Comparison of ENCODE assay signal across 19 cellular contexts in the genomic region with DNA sequence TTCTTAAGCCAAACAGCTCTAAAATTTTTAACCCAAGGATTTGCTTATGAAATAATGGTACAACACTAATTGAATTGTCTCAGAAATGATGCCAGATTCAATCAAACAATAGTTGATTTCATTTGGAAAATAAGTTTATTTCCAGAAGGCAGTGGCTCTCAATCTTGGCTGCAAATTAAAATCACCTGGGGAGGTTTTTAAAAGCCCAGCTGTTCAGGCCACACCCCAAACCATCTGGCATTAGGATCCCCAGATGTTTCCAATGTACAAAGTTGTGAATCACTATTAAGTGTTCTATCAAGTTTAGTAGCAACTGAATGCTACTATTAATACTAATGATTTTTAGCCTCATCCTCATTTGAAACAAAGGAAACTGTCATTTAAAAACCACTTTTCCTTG. TPM values are rescaled to one million over a fixed set of nuclear protein-coding genes. Genes with fewer than 3 reads are reported as not detected.
DNase-seq lines count a peak whose midpoint lies in the region; ATAC-seq and TF ChIP-seq lines count a peak whose summit lies in the region.
"Had no signal": no experiment of that assay in that cellular context is flagged by ENCODE, and none has a peak within 500 bp of the region (broad histone marks: within the 10 kb centered on the region; RNA-seq: fewer than 3 reads in every experiment).

No MANE protein-coding gene starts in this region.

- no peak for TF ChIP-seq CTCF in natural killer cell (IDR thresholded peaks at IDR 0.05)
- no peak for TF ChIP-seq CTCF in endodermal cell (conservative IDR thresholded peaks at IDR 0.05)
- no peak for TF ChIP-seq CTCF in heart left ventricle (IDR thresholded peaks at IDR 0.05)

- no peaks in the 10 kb centered on the region for H3K9me3 Mint-ChIP-seq in natural killer cell
- H3K9me3 Mint-ChIP-seq in natural killer cell treated with Interleukin-12 subunit alpha and Interleukin-12 subunit beta and Interleukin-15 and Interleukin-18, amount 100 ng/mL, for 72 hours: no peaks in the 10 kb centered on the region
- no peaks in the 10 kb centered on the region for H3K9me3 Mint-ChIP-seq in activated CD8-positive, alpha-beta T cell treated with anti-CD3 and anti-CD28 coated beads, Interleukin-2, amount 10 ng/mL, durations not matched to agents 7 days and 5 days (ENCODE audit: insufficient read depth)
- no peaks in the 10 kb centered on the region for H3K9me3 Mint-ChIP-seq in endodermal cell
- H3K9me3 Mint-ChIP-seq: CD14-positive monocyte had no signal

- H3K36me3 ChIP-seq in endodermal cell (ENCODE audit: control insufficient read depth, insufficient read depth, low read length) (peaks cover 57% of the 10 kb centered on the region), heart left ventricle (peaks cover 0 to 72% (median 55%) of the 10 kb centered on the region in 9 donors)

- H3K27me3 Mint-ChIP-seq in natural killer cell (ENCODE audit: low read depth in 2 of 2) (no peaks in the 10 kb centered on the region), endodermal cell (ENCODE audit: insufficient read depth) (no peaks in the 10 kb centered on the region)
- no peaks in the 10 kb centered on the region for H3K27me3 Mint-ChIP-seq in natural killer cell treated with Interleukin-12 subunit alpha and Interleukin-12 subunit beta and Interleukin-15 and Interleukin-18, amount 100 ng/mL, for 72 hours
- H3K27me3 Mint-ChIP-seq in activated CD8-positive, alpha-beta T cell treated with anti-CD3 and anti-CD28 coated beads, Interleukin-2, amount 10 ng/mL, durations not matched to agents 7 days and 5 days (ENCODE audit: low read depth): no peaks in the 10 kb centered on the region

- peaks cover 17% of the 10 kb centered on the region for H3K36me3 Mint-ChIP-seq in natural killer cell
- peaks cover 25% of the 10 kb centered on the region for H3K36me3 Mint-ChIP-seq in natural killer cell treated with Interleukin-12 subunit alpha and Interleukin-12 subunit beta and Interleukin-15 and Interleukin-18, amount 100 ng/mL, for 72 hours
- peaks cover 67% of the 10 kb centered on the region for H3K36me3 Mint-ChIP-seq in activated CD8-positive, alpha-beta T cell treated with anti-CD3 and anti-CD28 coated beads, Interleukin-2, amount 10 ng/mL, durations not matched to agents 7 days and 5 days (ENCODE audit: low read depth)
- peaks cover 60% of the 10 kb centered on the region for H3K36me3 Mint-ChIP-seq in endodermal cell (ENCODE audit: low read depth)

- intact Hi-C loops in natural killer cell (cut with micrococcal nuclease) (no loop called here), head of caudate nucleus (cut with DNase I) (no loop called here), heart left ventricle (cut with DNase I) (no loop called here)

- H3K27ac Mint-ChIP-seq in natural killer cell (peak overlapping the region; percentile 9 to 17), endodermal cell (no peak overlapping the region)
- H3K27ac Mint-ChIP-seq in natural killer cell treated with Interleukin-12 subunit alpha and Interleukin-12 subunit beta and Interleukin-15 and Interleukin-18, amount 100 ng/mL, for 72 hours: no peak overlapping the region
- no peak overlapping the region for H3K27ac Mint-ChIP-seq in activated CD8-positive, alpha-beta T cell treated with anti-CD3 and anti-CD28 coated beads, Interleukin-2, amount 10 ng/mL, durations not matched to agents 7 days and 5 days

- no peak overlapping the region for H3K4me3 Mint-ChIP-seq in natural killer cell
- H3K4me3 Mint-ChIP-seq in natural killer cell treated with Interleukin-12 subunit alpha and Interleukin-12 subunit beta and Interleukin-15 and Interleukin-18, amount 100 ng/mL, for 72 hours: no peak overlapping the region
- H3K4me3 Mint-ChIP-seq in activated CD8-positive, alpha-beta T cell treated with anti-CD3 and anti-CD28 coated beads, Interleukin-2, amount 10 ng/mL, durations not matched to agents 7 days and 5 days: peak overlapping the region; percentile 23
- no peak overlapping the region for H3K4me3 Mint-ChIP-seq in endodermal cell
- H3K4me3 Mint-ChIP-seq: CD14-positive monocyte had no signal

- TF ChIP-seq POLR2A in heart left ventricle (IDR thresholded peaks at IDR 0.05): no peak

- no peak overlapping the region for H3K27ac ChIP-seq in endodermal cell (ENCODE audit: low read depth, low read length)
- no peak overlapping the region for H3K27ac ChIP-seq in heart left ventricle
- H3K27ac ChIP-seq: gastrocnemius medialis had no signal

- H3K27me3 ChIP-seq in endodermal cell (ENCODE audit: control insufficient read depth, insufficient read depth, low read length, poor library complexity, severe bottlenecking) (no peaks in the 10 kb centered on the region), heart left ventricle (no peaks in the 10 kb centered on the region)
- H3K27me3 ChIP-seq: gastrocnemius medialis had no signal

- no peaks in the 10 kb centered on the region for H3K4me1 ChIP-seq in endodermal cell (ENCODE audit: control insufficient read depth, insufficient read depth, low read length)
- H3K4me1 ChIP-seq in heart left ventricle: peaks cover 0 to 4% (median 0%) of the 10 kb centered on the region in 12 donors
- H3K4me1 ChIP-seq: gastrocnemius medialis had no signal

- DNase-seq in natural killer cell (no peak), fibroblast of the conjunctiva (ENCODE audit: low read depth) (peak; percentile 38), endodermal cell (no peak), head of caudate nucleus (no peak), left lobe of liver (ENCODE audit: low spot score) (no peak), heart left ventricle (no peak)
- no peak for DNase-seq in natural killer cell treated with Interleukin-12 subunit alpha and Interleukin-12 subunit beta and Interleukin-15 and Interleukin-18, amount 100 ng/mL, for 72 hours (ENCODE audit: low spot score)
- no peak for DNase-seq in activated CD8-positive, alpha-beta T cell treated with anti-CD3 and anti-CD28 coated beads, Interleukin-2, amount 10 ng/mL, durations not matched to agents 7 days and 5 days
- DNase-seq: activated naive CD4-positive, alpha-beta T cell treated with Interleukin-2 at 50 U/mL for 16 hours; DMS79 treated with DMSO at 0.1 percent for 48 hours; gastrocnemius medialis; left cardiac atrium; midbrain; NCI-H2029; NCI-H510A treated with DMSO at 0.1 percent for 48 hours; small intestine; stimulated activated CD4-positive, alpha-beta T cell treated with anti-CD3 and anti-CD28 coated beads, Interleukin-4, amount 100 ng/mL, for 24 hours; T-helper 1 cell had no signal

- no peak overlapping the region for H3K9ac ChIP-seq in endodermal cell (ENCODE audit: extremely low read depth, low read length, poor library complexity, severe bottlenecking)

- H3K4me3 ChIP-seq in endodermal cell (ENCODE audit: low read length) (no peak overlapping the region), heart left ventricle (no peak overlapping the region)
- H3K4me3 ChIP-seq: gastrocnemius medialis had no signal

- H3K9me3 ChIP-seq in endodermal cell (ENCODE audit: control insufficient read depth, low read length) (no peaks in the 10 kb centered on the region), heart left ventricle (peaks cover 0 to 10% (median 0%) of the 10 kb centered on the region in 12 donors)
- H3K9me3 ChIP-seq: gastrocnemius medialis had no signal

- ATAC-seq in natural killer cell (no peak), left lobe of liver (no peak), heart left ventricle (no peak)
- no peak for ATAC-seq in natural killer cell treated with Interleukin-12 subunit alpha and Interleukin-12 subunit beta and Interleukin-15 and Interleukin-18, amount 100 ng/mL, for 72 hours
- no peak for ATAC-seq in activated CD8-positive, alpha-beta T cell treated with anti-CD3 and anti-CD28 coated beads, Interleukin-2, amount 10 ng/mL, durations not matched to agents 7 days and 5 days
- ATAC-seq: gastrocnemius medialis, left cardiac atrium had no signal

- H3K4me1 Mint-ChIP-seq in natural killer cell (peaks cover 11 to 17% of the 10 kb centered on the region in 2 donors), endodermal cell (peaks cover 1% of the 10 kb centered on the region)
- peaks cover 11 to 18% of the 10 kb centered on the region in 2 donors for H3K4me1 Mint-ChIP-seq in natural killer cell treated with Interleukin-12 subunit alpha and Interleukin-12 subunit beta and Interleukin-15 and Interleukin-18, amount 100 ng/mL, for 72 hours (ENCODE audit: low read depth in 2 of 2)
- H3K4me1 Mint-ChIP-seq in activated CD8-positive, alpha-beta T cell treated with anti-CD3 and anti-CD28 coated beads, Interleukin-2, amount 10 ng/mL, durations not matched to agents 7 days and 5 days (ENCODE audit: low read depth): peaks cover 17% of the 10 kb centered on the region
- H3K4me1 Mint-ChIP-seq: CD14-positive monocyte had no signal

- POLR2A ChIA-PET in activated CD8-positive, alpha-beta T cell treated with anti-CD3 and anti-CD28 coated beads, Interleukin-2, amount 10 ng/mL, durations not matched to agents 7 days and 5 days (lab: Charles Lee): no interaction called here

- CTCF ChIA-PET in activated CD8-positive, alpha-beta T cell treated with anti-CD3 and anti-CD28 coated beads, Interleukin-2, amount 10 ng/mL, durations not matched to agents 7 days and 5 days (lab: Charles Lee): interaction anchor here (6.9 kb wide), 1 partner anchor 227 kb away, joined by 28 read pairs; no protein-coding TSS in a partner anchor

RNA-seq across cellular contexts. Expression of a gene that starts 22.2 kb away (rescaled TPM):
- 10 to 100 TPM; 14.4 to 15.5 (median 15.1) TPM for total RNA-seq in natural killer cell
- total RNA-seq in natural killer cell treated with Interleukin-12 subunit alpha and Interleukin-12 subunit beta and Interleukin-15 and Interleukin-18, amount 100 ng/mL, for 72 hours: 10 to 100 TPM; 17.6 to 27.2 TPM
- 10 to 100 TPM; 18.5 to 20.6 TPM for total RNA-seq in activated CD8-positive, alpha-beta T cell treated with anti-CD3 and anti-CD28 coated beads, Interleukin-2, amount 10 ng/mL, durations not matched to agents 7 days and 5 days
- total RNA-seq in endodermal cell: 10 to 100 TPM; 30.3 to 35.7 TPM
- 26.1 TPM for polyA plus RNA-seq in endodermal cell (2013, experiment 1 of 2)
- 22.6 TPM for polyA plus RNA-seq in endodermal cell (2013, experiment 2 of 2)
- 22.0 TPM for total RNA-seq in left lobe of liver
- total RNA-seq in heart left ventricle: 10 to 100 TPM; 21.1 to 29.4 (median 26.2) TPM
- polyA plus RNA-seq in heart left ventricle: 10 to 100 TPM in 1 of 2 donors, 1 to 10 TPM in 1; 4.2 to 27.9 TPM

RNA-seq across cellular contexts. Expression of a gene that starts 44.6 kb away (rescaled TPM):
- total RNA-seq in natural killer cell (10 to 100 TPM; 13.4 to 16.6 (median 13.7) TPM), endodermal cell (10 to 100 TPM; 15.3 to 17.3 TPM), left lobe of liver (4.6 TPM), heart left ventricle (1 to 10 TPM; 3.4 to 9.1 (median 6.0) TPM)
- 10 to 100 TPM in 1 of 2 donors, 1 to 10 TPM in 1; 6.5 to 11.8 TPM for total RNA-seq in natural killer cell treated with Interleukin-12 subunit alpha and Interleukin-12 subunit beta and Interleukin-15 and Interleukin-18, amount 100 ng/mL, for 72 hours
- 10 to 100 TPM; 12.5 to 13.4 TPM for total RNA-seq in activated CD8-positive, alpha-beta T cell treated with anti-CD3 and anti-CD28 coated beads, Interleukin-2, amount 10 ng/mL, durations not matched to agents 7 days and 5 days
- polyA plus RNA-seq in endodermal cell (2013, experiment 1 of 2): 10.2 TPM
- 8.1 TPM for polyA plus RNA-seq in endodermal cell (2013, experiment 2 of 2)
- 1 to 10 TPM; 3.0 to 4.9 TPM for polyA plus RNA-seq in heart left ventricle

Comparison
In these comparisons a context has a peak if more than half of its experiments do, and no peak if none do; other contexts are left out.
1. H3K27ac Mint-ChIP-seq: peak in natural killer cell (2 of 2); none in natural killer cell treated with Interleukin-12 subunit alpha and Interleukin-12 subunit beta and Interleukin-15 and Interleukin-18, amount 100 ng/mL, for 72 hours (0 of 2), activated CD8-positive, alpha-beta T cell treated with anti-CD3 and anti-CD28 coated beads, Interleukin-2, amount 10 ng/mL, durations not matched to agents 7 days and 5 days (single experiment) and endodermal cell (single experiment).